Comparison of ENCODE assay signal across 15 cellular contexts in genomic region chr10:131923059-131923756, GRCh38. TPM values are rescaled to one million over a fixed set of nuclear protein-coding genes. Genes with fewer than 3 reads are reported as not detected.
A peak's percentile ranks its signal among the peaks of the same experiment; 100 is the strongest.
DNase-seq lines count a peak whose midpoint lies in the region; ATAC-seq and TF ChIP-seq lines count a peak whose summit lies in the region.
"Had no signal": no experiment of that assay in that cellular context is flagged by ENCODE, and none has a peak within 500 bp of the region (broad histone marks: within the 10 kb centered on the region; RNA-seq: fewer than 3 reads in every experiment).

No MANE protein-coding gene starts in this region.

- no peak overlapping the region for H4K8ac ChIP-seq in neuronal stem cell (ENCODE audit: low read depth, low read length)

- H3K27ac Mint-ChIP-seq in stimulated activated naive CD8-positive, alpha-beta T cell treated with anti-CD3 and anti-CD28 coated beads, Interleukin-15, Interleukin-2, amounts not matched to agents 100 ng/mL and 50 ng/mL, for 24 hours: peak overlapping the region; percentile 3
- H3K27ac Mint-ChIP-seq: HFFc6 had no signal

- H3K36me3 Mint-ChIP-seq in stimulated activated naive CD8-positive, alpha-beta T cell treated with anti-CD3 and anti-CD28 coated beads, Interleukin-15, Interleukin-2, amounts not matched to agents 100 ng/mL and 50 ng/mL, for 24 hours (ENCODE audit: low read depth): peaks cover 68% of the 10 kb centered on the region

- H3K4me1 ChIP-seq in neuronal stem cell (ENCODE audit: control insufficient read depth in 2 of 2, insufficient read depth in 1 of 2, low read depth in 1 of 2, low read length in 2 of 2): peaks cover 7 to 10% of the 10 kb centered on the region in 2 donors
- peaks cover 59% of the 10 kb centered on the region for H3K4me1 ChIP-seq in left ventricle myocardium inferior

- H2BK15ac ChIP-seq in neuronal stem cell (ENCODE audit: low read length): no peak overlapping the region

- no peak for ATAC-seq in stimulated activated naive CD8-positive, alpha-beta T cell treated with anti-CD3 and anti-CD28 coated beads, Interleukin-15, Interleukin-2, amounts not matched to agents 100 U/mL and 50 U/mL, for 24 hours
- ATAC-seq: A549, PC-3 had no signal

- no peak overlapping the region for H3K4ac ChIP-seq in neuronal stem cell (ENCODE audit: low read length)

- no peak overlapping the region for H2BK120ac ChIP-seq in neuronal stem cell (ENCODE audit: low read depth, low read length)

- H3K4me2 ChIP-seq in neuronal stem cell (ENCODE audit: insufficient read depth, low read length, poor library complexity, severe bottlenecking): no peak overlapping the region
- H3K4me2 ChIP-seq: A549 had no signal

- WGBS in neuronal stem cell (ENCODE audit: extremely low coverage in 2 of 2, insufficient read length in 2 of 2, insufficient replicate concordance in 1 of 2), 2 donors: no CpG with 5 or more reads among the region's 10 CpGs

- no peak overlapping the region for H3K14ac ChIP-seq in neuronal stem cell (ENCODE audit: low read length)

- no peak overlapping the region for H2BK12ac ChIP-seq in neuronal stem cell (ENCODE audit: low read length)

- H2AFZ ChIP-seq in neuronal stem cell (ENCODE audit: low read length): no peak overlapping the region

- peaks cover 7% of the 10 kb centered on the region for H3K79me1 ChIP-seq in neuronal stem cell (ENCODE audit: low read depth, low read length)

- H3K4me3 ChIP-seq in neuronal stem cell (ENCODE audit: low read length in 2 of 2): no peak overlapping the region
- H3K4me3 ChIP-seq in left ventricle myocardium inferior: no peak overlapping the region
- H3K4me3 ChIP-seq: A549, MG63 had no signal

- peaks cover 82% of the 10 kb centered on the region for H3K4me1 Mint-ChIP-seq in stimulated activated naive CD8-positive, alpha-beta T cell treated with anti-CD3 and anti-CD28 coated beads, Interleukin-15, Interleukin-2, amounts not matched to agents 100 ng/mL and 50 ng/mL, for 24 hours (ENCODE audit: low read depth)

- H2BK5ac ChIP-seq in neuronal stem cell (ENCODE audit: low read length): no peak overlapping the region

- H3K23ac ChIP-seq in neuronal stem cell (ENCODE audit: low read depth, low read length, poor library complexity): no peak overlapping the region

- H3K27ac ChIP-seq in neuronal stem cell (replicated peaks; ENCODE audit: low read length) (no peak overlapping the region), left ventricle myocardium inferior (replicated peaks) (no peak overlapping the region)
- H3K27ac ChIP-seq: A549 had no signal

- H3K9me3 ChIP-seq in neuronal stem cell (replicated peaks in 1 of 2; ENCODE audit: control insufficient read depth in 2 of 2, insufficient read depth in 1 of 2, low read depth in 1 of 2, low read length in 2 of 2) (peaks cover 5 to 20% of the 10 kb centered on the region in 2 donors), left ventricle myocardium inferior (replicated peaks) (peaks cover 14% of the 10 kb centered on the region)

- no peak overlapping the region for H2AK5ac ChIP-seq in neuronal stem cell (ENCODE audit: low read depth, low read length)

- peak overlapping the region; percentile 23 for H3K18ac ChIP-seq in neuronal stem cell (ENCODE audit: low read length)

- H3K27me3 ChIP-seq in neuronal stem cell (ENCODE audit: control insufficient read depth in 3 of 3, insufficient read depth in 3 of 3, low read depth in 1 of 3, low read length in 3 of 3): no peaks in the 10 kb centered on the region
- no peaks in the 10 kb centered on the region for H3K27me3 ChIP-seq in left ventricle myocardium inferior (ENCODE audit: low read depth)
- H3K27me3 ChIP-seq: MG63 had no signal

- H3K36me3 ChIP-seq in neuronal stem cell (replicated peaks in 1 of 2; ENCODE audit: control insufficient read depth in 2 of 2, insufficient read depth in 2 of 2, low read length in 2 of 2) (peaks cover 0 to 3% of the 10 kb centered on the region in 2 donors), left ventricle myocardium inferior (peaks cover 4% of the 10 kb centered on the region)

- H3K9me3 Mint-ChIP-seq in stimulated activated naive CD8-positive, alpha-beta T cell treated with anti-CD3 and anti-CD28 coated beads, Interleukin-15, Interleukin-2, amounts not matched to agents 100 ng/mL and 50 ng/mL, for 24 hours: peaks cover 24% of the 10 kb centered on the region

- no peaks in the 10 kb centered on the region for H3K27me3 Mint-ChIP-seq in stimulated activated naive CD8-positive, alpha-beta T cell treated with anti-CD3 and anti-CD28 coated beads, Interleukin-15, Interleukin-2, amounts not matched to agents 100 ng/mL and 50 ng/mL, for 24 hours
- H3K27me3 Mint-ChIP-seq: CD4-positive, CD25-positive, alpha-beta regulatory T cell had no signal

- intact Hi-C loops in left ventricle myocardium inferior (cut with micrococcal nuclease): no loop called here

- DNase-seq in stimulated activated naive CD8-positive, alpha-beta T cell treated with anti-CD3 and anti-CD28 coated beads, Interleukin-15, Interleukin-2, amounts not matched to agents 100 U/mL and 50 U/mL, for 24 hours: no peak
- peak; percentile 48 for DNase-seq in dermis blood vessel endothelial cell
- DNase-seq in neuronal stem cell (ENCODE audit: low spot score): no peak
- DNase-seq in activated CD8-positive, alpha-beta memory T cell treated with anti-CD3 and anti-CD28 coated beads for 24 hours: no peak
- DNase-seq in left ventricle myocardium inferior: no peak
- DNase-seq in NCI-H187 treated with DMSO at 0.1 percent for 48 hours (lab: John Stamatoyannopoulos, UW): no peak
- DNase-seq: CD4-positive, CD25-positive, alpha-beta regulatory T cell; HFFc6; MG63; NCI-H1105; NCI-H1694 treated with DMSO at 0.1 percent for 48 hours; NCI-H748 treated with DMSO at 0.1 percent for 48 hours; PC-3 had no signal

- TF ChIP-seq CTCF in left ventricle myocardium inferior (IDR thresholded peaks at IDR 0.05; ENCODE audit: borderline replicate concordance): no peak

- no peak overlapping the region for H3K9ac ChIP-seq in neuronal stem cell (ENCODE audit: low read depth, low read length, poor library complexity)

- H4K91ac ChIP-seq in neuronal stem cell (ENCODE audit: low read depth, low read length, poor library complexity): no peak overlapping the region

- no peak overlapping the region for H3K4me3 Mint-ChIP-seq in stimulated activated naive CD8-positive, alpha-beta T cell treated with anti-CD3 and anti-CD28 coated beads, Interleukin-15, Interleukin-2, amounts not matched to agents 100 ng/mL and 50 ng/mL, for 24 hours
- H3K4me3 Mint-ChIP-seq: HFFc6 had no signal

RNA-seq across cellular contexts. Expression of gene PPP2R2D, which starts 22.4 kb away (rescaled TPM):
- total RNA-seq in dermis blood vessel endothelial cell: 27.9 and 39.6 TPM in 2 replicates
- polyA plus RNA-seq in neuronal stem cell (2013, experiment 1 of 2): 26.3 TPM
- polyA plus RNA-seq in neuronal stem cell (2013, experiment 2 of 2): 26.5 TPM
- total RNA-seq in left ventricle myocardium inferior: 38.2 TPM

RNA-seq across cellular contexts. Expression of gene BNIP3, which starts 58.5 kb away (rescaled TPM):
- total RNA-seq in dermis blood vessel endothelial cell: 92.8 and 95.6 TPM in 2 replicates
- polyA plus RNA-seq in neuronal stem cell (2013, experiment 1 of 2): 22.1 TPM
- 22.3 TPM for polyA plus RNA-seq in neuronal stem cell (2013, experiment 2 of 2)
- 161 TPM for total RNA-seq in left ventricle myocardium inferior
